ENCODE assay signal across 23 cellular contexts in genomic region chrX:70360366-70360765, GRCh38.
DNase-seq lines count a peak whose midpoint lies in the region; ATAC-seq and TF ChIP-seq lines count a peak whose summit lies in the region.
"Had no signal": no experiment of that assay in that cellular context is flagged by ENCODE, and none has a peak within 500 bp of the region (broad histone marks: within the 10 kb centered on the region; RNA-seq: fewer than 3 reads in every experiment).

No MANE protein-coding gene starts in this region.

- no peak overlapping the region for H3K9ac ChIP-seq in trophoblast cell (ENCODE audit: low read length)
- H3K9ac ChIP-seq: BLaER1 treated with 17β-estradiol and CSF1 and Interleukin-3, amounts not matched to agents 10 nM and 100 nM had no signal

- no peak overlapping the region for H2AK5ac ChIP-seq in trophoblast cell (ENCODE audit: low read length)

- WGBS in trophoblast cell (ENCODE audit: extremely low coverage, insufficient coverage, insufficient read length) = no CpG with 5 or more reads among the region's 10 CpGs
- 80 to 96% (median 83%) methylated on average over 2 to 10 of the region's 10 CpGs; no CpG with 5 or more reads in 1 of the 4 donors for WGBS in adrenal gland, 4 donors

- no peak overlapping the region for H3K14ac ChIP-seq in trophoblast cell (ENCODE audit: low read length)

- H3K36me3 ChIP-seq in SJSA1 (peaks cover 19% of the 10 kb centered on the region), trophoblast cell (ENCODE audit: control insufficient read depth in 1 of 2, insufficient read depth in 2 of 2, low read length in 2 of 2) (peaks cover 11 to 16% of the 10 kb centered on the region in 2 experiments), adrenal gland (replicated peaks in 1 of 2) (no peaks in the 10 kb centered on the region)
- H3K36me3 ChIP-seq in CD8-positive, alpha-beta T cell (ENCODE audit: insufficient read depth, low read length) = no peaks in the 10 kb centered on the region

- H2BK12ac ChIP-seq in trophoblast cell (ENCODE audit: low read length) = no peak overlapping the region

- ATAC-seq in HG02885 (IDR thresholded peaks at IDR 0.05; ENCODE audit: poor library complexity, unreplicated experiment) = no peak
- ATAC-seq in CD8-positive, alpha-beta T cell = no peak
- ATAC-seq: A549 had no signal

- no peak overlapping the region for H2BK5ac ChIP-seq in trophoblast cell (ENCODE audit: low read depth, low read length, poor library complexity)

- no peaks in the 10 kb centered on the region for H3K27me3 Mint-ChIP-seq in CD8-positive, alpha-beta T cell (ENCODE audit: low read depth)
- H3K27me3 Mint-ChIP-seq: B cell; CD4-positive, alpha-beta T cell had no signal

- H4K91ac ChIP-seq in trophoblast cell (ENCODE audit: low read depth, low read length) = no peak overlapping the region

- intact Hi-C loops in CD8-positive, alpha-beta T cell (cut with DNase I, micrococcal nuclease) = no loop called here
- intact Hi-C loops in adrenal gland (cut with DNase I) = no loop called here

- no peaks in the 10 kb centered on the region for H3K36me3 Mint-ChIP-seq in CD8-positive, alpha-beta T cell
- H3K36me3 Mint-ChIP-seq: CD8-positive, alpha-beta memory T cell had no signal

- no peak overlapping the region for H3K4me2 ChIP-seq in trophoblast cell (ENCODE audit: low read length)
- H3K4me2 ChIP-seq: A549; BLaER1 treated with 17β-estradiol and CSF1 and Interleukin-3, amounts not matched to agents 10 nM and 100 nM had no signal

- CTCF ChIA-PET in CD8-positive, alpha-beta T cell (lab: Charles Lee) = no interaction called here

- H3K4ac ChIP-seq in trophoblast cell (ENCODE audit: low read depth, low read length) = no peak overlapping the region

- H2BK120ac ChIP-seq in trophoblast cell (ENCODE audit: insufficient read depth, low read length, poor library complexity) = no peak overlapping the region

- no peaks in the 10 kb centered on the region for H3K9me3 ChIP-seq in SJSA1 (replicated peaks)
- no peaks in the 10 kb centered on the region for H3K9me3 ChIP-seq in trophoblast cell (ENCODE audit: insufficient read depth, low read depth, low read length)
- H3K9me3 ChIP-seq in CD8-positive, alpha-beta T cell (ENCODE audit: low read length) = no peaks in the 10 kb centered on the region
- H3K9me3 ChIP-seq in adrenal gland (replicated peaks in 1 of 3) = no peaks in the 10 kb centered on the region
- H3K9me3 ChIP-seq: A549 had no signal

- TF ChIP-seq CTCF in CD8-positive, alpha-beta T cell (IDR thresholded peaks at IDR 0.05) = no peak
- no peak for TF ChIP-seq CTCF in adrenal gland (IDR thresholded peaks at IDR 0.05)

- DNase-seq in ELF-1 (ENCODE audit: low read depth, low spot score) = peak; percentile 10
- peak; percentile 1 to 43 for DNase-seq in SJSA1 (ENCODE audit: low read depth in 1 of 2, low spot score in 2 of 2)
- peak; percentile 4 for DNase-seq in iPS-NIHi7 (ENCODE audit: extremely low spot score)
- DNase-seq in trophoblast cell = peak; percentile 4 to 26
- no peak for DNase-seq in CD8-positive, alpha-beta T cell
- DNase-seq in adrenal gland = no peak
- DNase-seq: AML-193; CD4-positive, alpha-beta T cell; CD8-positive, alpha-beta memory T cell; COR-L47; DMS 273 treated with DMSO at 0.1 percent for 48 hours; DMS153; DMS53; DMS79; DND-41; EL; GF-D8 had no signal

- no peak overlapping the region for H3K4me3 ChIP-seq in SJSA1
- no peak overlapping the region for H3K4me3 ChIP-seq in trophoblast cell (ENCODE audit: low read depth, low read length)
- no peak overlapping the region for H3K4me3 ChIP-seq in CD8-positive, alpha-beta T cell (ENCODE audit: low read depth, low read length)
- no peak overlapping the region for H3K4me3 ChIP-seq in adrenal gland
- H3K4me3 ChIP-seq: A549; BLaER1 treated with 17β-estradiol and CSF1 and Interleukin-3, amounts not matched to agents 10 nM and 100 nM had no signal

- no peaks in the 10 kb centered on the region for H3K79me1 ChIP-seq in trophoblast cell (ENCODE audit: low read length)

- H3K27ac ChIP-seq in SJSA1 (no peak overlapping the region), trophoblast cell (ENCODE audit: low read depth, low read length) (no peak overlapping the region), adrenal gland (no peak overlapping the region)
- H3K27ac ChIP-seq in CD8-positive, alpha-beta T cell (ENCODE audit: low read depth, low read length) = no peak overlapping the region
- H3K27ac ChIP-seq: 22Rv1; A549; BLaER1 treated with 17β-estradiol and CSF1 and Interleukin-3, amounts not matched to agents 10 nM and 100 nM; C4-2B had no signal

- POLR2A ChIA-PET in CD8-positive, alpha-beta T cell (lab: Charles Lee) = no interaction called here

- no peak overlapping the region for H4K8ac ChIP-seq in trophoblast cell (ENCODE audit: low read depth, low read length)

- H3K9me3 Mint-ChIP-seq in CD8-positive, alpha-beta T cell = no peaks in the 10 kb centered on the region
- H3K9me3 Mint-ChIP-seq: CD4-positive, alpha-beta T cell had no signal

- H3K4me1 Mint-ChIP-seq in CD8-positive, alpha-beta T cell (ENCODE audit: low read depth) = no peaks in the 10 kb centered on the region
- H3K4me1 Mint-ChIP-seq: B cell; CD8-positive, alpha-beta memory T cell had no signal

- H3K27ac Mint-ChIP-seq in CD8-positive, alpha-beta T cell = no peak overlapping the region
- H3K27ac Mint-ChIP-seq: B cell; CD4-positive, alpha-beta T cell; CD8-positive, alpha-beta memory T cell had no signal

- no peak overlapping the region for H3K23ac ChIP-seq in trophoblast cell (ENCODE audit: low read length)

- TF ChIP-seq POLR2A in adrenal gland (IDR thresholded peaks at IDR 0.05) = no peak

- H4K12ac ChIP-seq in trophoblast cell (ENCODE audit: low read depth, low read length) = no peak overlapping the region

- H2AFZ ChIP-seq in trophoblast cell (ENCODE audit: insufficient read depth, low read length, poor library complexity) = no peak overlapping the region

- H3K79me2 ChIP-seq in trophoblast cell (ENCODE audit: control insufficient read depth, insufficient read depth, low read length, poor library complexity) = no peaks in the 10 kb centered on the region

- H3K4me1 ChIP-seq in SJSA1 (replicated peaks) = 0 out of 2 replicates have a peak, but pooled peaks cover 3% of the 10 kb centered on the region
- no peaks in the 10 kb centered on the region for H3K4me1 ChIP-seq in trophoblast cell (ENCODE audit: control insufficient read depth in 1 of 2, insufficient read depth in 2 of 2, low read length in 2 of 2)
- H3K4me1 ChIP-seq in CD8-positive, alpha-beta T cell (ENCODE audit: insufficient read depth, low read length) = no peaks in the 10 kb centered on the region
- no peaks in the 10 kb centered on the region for H3K4me1 ChIP-seq in adrenal gland (replicated peaks in 1 of 2)
- H3K4me1 ChIP-seq: A549; BLaER1 treated with 17β-estradiol and CSF1 and Interleukin-3, amounts not matched to agents 10 nM and 100 nM had no signal

- H3K18ac ChIP-seq in trophoblast cell (ENCODE audit: low read length) = no peak overlapping the region

- H3K4me3 Mint-ChIP-seq in CD8-positive, alpha-beta T cell = no peak overlapping the region
- H3K4me3 Mint-ChIP-seq: B cell; CD4-positive, alpha-beta T cell; CD8-positive, alpha-beta memory T cell had no signal

- H3K27me3 ChIP-seq in SJSA1 (replicated peaks) = no peaks in the 10 kb centered on the region
- no peaks in the 10 kb centered on the region for H3K27me3 ChIP-seq in trophoblast cell (ENCODE audit: insufficient read depth, low read length)
- H3K27me3 ChIP-seq in CD8-positive, alpha-beta T cell (ENCODE audit: insufficient read depth, low read length) = no peaks in the 10 kb centered on the region
- H3K27me3 ChIP-seq in adrenal gland = no peaks in the 10 kb centered on the region

Comparison
In these comparisons a context has a peak if more than half of its experiments do, and no peak if none do; other contexts are left out.
1. DNase-seq: peak in ELF-1 (single experiment), SJSA1 (2 of 2), iPS-NIHi7 (single experiment) and trophoblast cell (2 of 2); none in CD8-positive, alpha-beta T cell (0 of 7) and adrenal gland (0 of 7).